In the genomic region with DNA sequence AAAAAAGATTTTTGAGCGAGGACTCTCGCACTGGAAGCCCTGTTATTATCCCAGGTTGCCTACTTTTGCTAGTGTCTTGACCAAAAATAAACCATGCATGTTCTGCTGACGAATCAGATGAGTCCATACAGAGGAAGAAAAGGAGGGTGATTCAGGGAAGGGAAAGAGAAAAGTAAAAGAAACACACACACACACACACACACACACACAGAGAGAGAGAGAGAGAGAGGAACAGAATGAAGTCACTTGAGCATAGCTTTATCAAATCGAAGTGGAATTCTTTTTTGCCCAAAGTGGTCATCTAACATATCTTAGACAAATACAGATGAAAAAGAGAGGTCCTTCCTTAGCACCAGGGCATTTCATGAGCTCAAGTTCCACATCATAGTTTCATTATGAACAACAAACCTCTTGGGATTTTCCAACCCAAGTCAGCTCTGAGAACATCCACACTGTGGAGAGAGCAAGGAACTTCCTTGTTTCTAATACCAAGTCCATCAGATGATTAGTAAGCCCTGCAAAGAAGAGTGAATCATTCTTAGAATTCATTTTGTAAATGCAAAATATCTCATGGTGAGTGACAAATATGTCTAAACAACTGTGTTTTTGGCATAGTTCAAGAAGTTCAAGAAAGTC, we compare ENCODE assay signal across 1 cellular context.
TF ChIP-seq lines count a peak whose summit lies in the region.

No MANE protein-coding gene starts in this region.

TF ChIP-seq in GM23338, 12 proteins besides CTCF, POLR2A, EP300 and RAD21 (continued from another document):
- TF ChIP-seq, protein P1, sequence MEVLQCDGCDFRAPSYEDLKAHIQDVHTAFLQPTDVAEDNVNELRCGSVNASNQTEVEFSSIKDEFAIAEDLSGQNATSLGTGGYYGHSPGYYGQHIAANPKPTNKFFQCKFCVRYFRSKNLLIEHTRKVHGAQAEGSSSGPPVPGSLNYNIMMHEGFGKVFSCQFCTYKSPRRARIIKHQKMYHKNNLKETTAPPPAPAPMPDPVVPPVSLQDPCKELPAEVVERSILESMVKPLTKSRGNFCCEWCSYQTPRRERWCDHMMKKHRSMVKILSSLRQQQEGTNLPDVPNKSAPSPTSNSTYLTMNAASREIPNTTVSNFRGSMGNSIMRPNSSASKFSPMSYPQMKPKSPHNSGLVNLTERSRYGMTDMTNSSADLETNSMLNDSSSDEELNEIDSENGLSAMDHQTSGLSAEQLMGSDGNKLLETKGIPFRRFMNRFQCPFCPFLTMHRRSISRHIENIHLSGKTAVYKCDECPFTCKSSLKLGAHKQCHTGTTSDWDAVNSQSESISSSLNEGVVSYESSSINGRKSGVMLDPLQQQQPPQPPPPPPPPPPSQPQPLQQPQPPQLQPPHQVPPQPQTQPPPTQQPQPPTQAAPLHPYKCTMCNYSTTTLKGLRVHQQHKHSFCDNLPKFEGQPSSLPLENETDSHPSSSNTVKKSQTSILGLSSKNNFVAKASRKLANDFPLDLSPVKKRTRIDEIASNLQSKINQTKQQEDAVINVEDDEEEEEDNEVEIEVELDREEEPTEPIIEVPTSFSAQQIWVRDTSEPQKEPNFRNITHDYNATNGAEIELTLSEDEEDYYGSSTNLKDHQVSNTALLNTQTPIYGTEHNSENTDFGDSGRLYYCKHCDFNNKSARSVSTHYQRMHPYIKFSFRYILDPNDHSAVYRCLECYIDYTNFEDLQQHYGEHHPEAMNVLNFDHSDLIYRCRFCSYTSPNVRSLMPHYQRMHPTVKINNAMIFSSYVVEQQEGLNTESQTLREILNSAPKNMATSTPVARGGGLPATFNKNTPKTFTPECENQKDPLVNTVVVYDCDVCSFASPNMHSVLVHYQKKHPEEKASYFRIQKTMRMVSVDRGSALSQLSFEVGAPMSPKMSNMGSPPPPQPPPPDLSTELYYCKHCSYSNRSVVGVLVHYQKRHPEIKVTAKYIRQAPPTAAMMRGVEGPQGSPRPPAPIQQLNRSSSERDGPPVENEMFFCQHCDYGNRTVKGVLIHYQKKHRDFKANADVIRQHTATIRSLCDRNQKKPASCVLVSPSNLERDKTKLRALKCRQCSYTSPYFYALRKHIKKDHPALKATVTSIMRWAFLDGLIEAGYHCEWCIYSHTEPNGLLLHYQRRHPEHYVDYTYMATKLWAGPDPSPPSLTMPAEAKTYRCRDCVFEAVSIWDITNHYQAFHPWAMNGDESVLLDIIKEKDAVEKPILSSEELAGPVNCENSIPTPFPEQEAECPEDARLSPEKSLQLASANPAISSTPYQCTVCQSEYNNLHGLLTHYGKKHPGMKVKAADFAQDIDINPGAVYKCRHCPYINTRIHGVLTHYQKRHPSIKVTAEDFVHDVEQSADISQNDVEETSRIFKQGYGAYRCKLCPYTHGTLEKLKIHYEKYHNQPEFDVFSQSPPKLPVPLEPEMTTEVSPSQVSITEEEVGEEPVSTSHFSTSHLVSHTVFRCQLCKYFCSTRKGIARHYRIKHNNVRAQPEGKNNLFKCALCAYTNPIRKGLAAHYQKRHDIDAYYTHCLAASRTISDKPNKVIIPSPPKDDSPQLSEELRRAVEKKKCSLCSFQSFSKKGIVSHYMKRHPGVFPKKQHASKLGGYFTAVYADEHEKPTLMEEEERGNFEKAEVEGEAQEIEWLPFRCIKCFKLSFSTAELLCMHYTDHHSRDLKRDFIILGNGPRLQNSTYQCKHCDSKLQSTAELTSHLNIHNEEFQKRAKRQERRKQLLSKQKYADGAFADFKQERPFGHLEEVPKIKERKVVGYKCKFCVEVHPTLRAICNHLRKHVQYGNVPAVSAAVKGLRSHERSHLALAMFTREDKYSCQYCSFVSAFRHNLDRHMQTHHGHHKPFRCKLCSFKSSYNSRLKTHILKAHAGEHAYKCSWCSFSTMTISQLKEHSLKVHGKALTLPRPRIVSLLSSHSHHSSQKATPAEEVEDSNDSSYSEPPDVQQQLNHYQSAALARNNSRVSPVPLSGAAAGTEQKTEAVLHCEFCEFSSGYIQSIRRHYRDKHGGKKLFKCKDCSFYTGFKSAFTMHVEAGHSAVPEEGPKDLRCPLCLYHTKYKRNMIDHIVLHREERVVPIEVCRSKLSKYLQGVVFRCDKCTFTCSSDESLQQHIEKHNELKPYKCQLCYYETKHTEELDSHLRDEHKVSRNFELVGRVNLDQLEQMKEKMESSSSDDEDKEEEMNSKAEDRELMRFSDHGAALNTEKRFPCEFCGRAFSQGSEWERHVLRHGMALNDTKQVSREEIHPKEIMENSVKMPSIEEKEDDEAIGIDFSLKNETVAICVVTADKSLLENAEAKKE (CRISPR knock-in tag; IDR thresholded peaks at IDR 0.05): no peak
- no peak for TF ChIP-seq NANOG (IDR thresholded peaks at IDR 0.05; ENCODE audit: borderline replicate concordance)
- no peak for TF ChIP-seq STAT1 (IDR thresholded peaks at IDR 0.05; ENCODE audit: unreplicated experiment)
- no peak for TF ChIP-seq CREB1 (CRISPR knock-in tag; IDR thresholded peaks at IDR 0.05; ENCODE audit: low read depth)
- TF ChIP-seq JUNB (IDR thresholded peaks at IDR 0.05; ENCODE audit: unreplicated experiment): no peak
- TF ChIP-seq ZNF331 (CRISPR knock-in tag; IDR thresholded peaks at IDR 0.05; ENCODE audit: low read depth): no peak
- TF ChIP-seq, protein P2, sequence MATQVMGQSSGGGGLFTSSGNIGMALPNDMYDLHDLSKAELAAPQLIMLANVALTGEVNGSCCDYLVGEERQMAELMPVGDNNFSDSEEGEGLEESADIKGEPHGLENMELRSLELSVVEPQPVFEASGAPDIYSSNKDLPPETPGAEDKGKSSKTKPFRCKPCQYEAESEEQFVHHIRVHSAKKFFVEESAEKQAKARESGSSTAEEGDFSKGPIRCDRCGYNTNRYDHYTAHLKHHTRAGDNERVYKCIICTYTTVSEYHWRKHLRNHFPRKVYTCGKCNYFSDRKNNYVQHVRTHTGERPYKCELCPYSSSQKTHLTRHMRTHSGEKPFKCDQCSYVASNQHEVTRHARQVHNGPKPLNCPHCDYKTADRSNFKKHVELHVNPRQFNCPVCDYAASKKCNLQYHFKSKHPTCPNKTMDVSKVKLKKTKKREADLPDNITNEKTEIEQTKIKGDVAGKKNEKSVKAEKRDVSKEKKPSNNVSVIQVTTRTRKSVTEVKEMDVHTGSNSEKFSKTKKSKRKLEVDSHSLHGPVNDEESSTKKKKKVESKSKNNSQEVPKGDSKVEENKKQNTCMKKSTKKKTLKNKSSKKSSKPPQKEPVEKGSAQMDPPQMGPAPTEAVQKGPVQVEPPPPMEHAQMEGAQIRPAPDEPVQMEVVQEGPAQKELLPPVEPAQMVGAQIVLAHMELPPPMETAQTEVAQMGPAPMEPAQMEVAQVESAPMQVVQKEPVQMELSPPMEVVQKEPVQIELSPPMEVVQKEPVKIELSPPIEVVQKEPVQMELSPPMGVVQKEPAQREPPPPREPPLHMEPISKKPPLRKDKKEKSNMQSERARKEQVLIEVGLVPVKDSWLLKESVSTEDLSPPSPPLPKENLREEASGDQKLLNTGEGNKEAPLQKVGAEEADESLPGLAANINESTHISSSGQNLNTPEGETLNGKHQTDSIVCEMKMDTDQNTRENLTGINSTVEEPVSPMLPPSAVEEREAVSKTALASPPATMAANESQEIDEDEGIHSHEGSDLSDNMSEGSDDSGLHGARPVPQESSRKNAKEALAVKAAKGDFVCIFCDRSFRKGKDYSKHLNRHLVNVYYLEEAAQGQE (IDR thresholded peaks at IDR 0.05; ENCODE audit: unreplicated experiment): no peak
- TF ChIP-seq ZNF114 (CRISPR knock-in tag; IDR thresholded peaks at IDR 0.05): no peak
- no peak for TF ChIP-seq POLR2AphosphoS5 (IDR thresholded peaks at IDR 0.05; ENCODE audit: low read depth)
